In genomic region chr9:128341435-128341849, GRCh38 we compare ENCODE assay signal across 8 cellular contexts. TPM values are rescaled to one million over a fixed set of nuclear protein-coding genes. Genes with fewer than 3 reads are reported as not detected.
DNase-seq lines count a peak whose midpoint lies in the region; ATAC-seq and TF ChIP-seq lines count a peak whose summit lies in the region.

No MANE protein-coding gene starts in this region.

- H4K20me1 ChIP-seq in DOHH2 (ENCODE audit: control insufficient read depth, insufficient read depth, low read depth, low read length), result no peaks in the 10 kb centered on the region
- H4K20me1 ChIP-seq in neural cell (ENCODE audit: insufficient read depth), result no peaks in the 10 kb centered on the region

- TF ChIP-seq RAD21 in neural cell (conservative IDR thresholded peaks at IDR 0.05), result peak; percentile 45

- peak; percentile 77 for TF ChIP-seq CTCF in DOHH2 (IDR thresholded peaks at IDR 0.05; ENCODE audit: low read depth, low read length, poor library complexity, severe bottlenecking)
- TF ChIP-seq CTCF in Panc1 (IDR thresholded peaks at IDR 0.05), result peak; percentile 83
- TF ChIP-seq CTCF in fibroblast of mammary gland (conservative IDR thresholded peaks at IDR 0.05; ENCODE audit: control insufficient read depth, insufficient read depth, low read depth, low read length), result peak; percentile 73
- TF ChIP-seq CTCF in neural cell (IDR thresholded peaks at IDR 0.05; ENCODE audit: poor library complexity, severe bottlenecking), result peak; percentile 70

- H3F3A ChIP-seq in DOHH2 (ENCODE audit: control insufficient read depth, insufficient read depth) (peaks cover 5% of the 10 kb centered on the region; the same call in 1 of the 2 replicates), neural cell (ENCODE audit: insufficient read depth, low read length, poor library complexity, severe bottlenecking) (no peaks in the 10 kb centered on the region)

- peaks cover 2 to 3% of the 10 kb centered on the region in 2 donors for H3K36me3 Mint-ChIP-seq in activated T-cell treated with anti-CD3 and anti-CD28 coated beads, Interleukin-2, amount 50 U/mL, for 72 hours (ENCODE audit: insufficient read depth in 2 of 2)

- H3K27ac ChIP-seq in DOHH2 (ENCODE audit: low read depth, low read length), result 0 out of 2 replicates have a peak overlapping the region, but pooled peaks have one; percentile 3
- no peak overlapping the region for H3K27ac ChIP-seq in HUES6 (ENCODE audit: low read depth, low read length)
- peak overlapping the region; percentile 70 for H3K27ac ChIP-seq in Panc1 (ENCODE audit: low read length)
- no peak overlapping the region for H3K27ac ChIP-seq in neural cell (ENCODE audit: low read length)
- H3K27ac ChIP-seq in stomach smooth muscle (ENCODE audit: low read length), result no peak overlapping the region

- peak overlapping the region; percentile 56 for H3K27ac Mint-ChIP-seq in activated T-cell treated with anti-CD3 and anti-CD28 coated beads, Interleukin-2, amount 50 U/mL, for 72 hours

- CTCF ChIA-PET in Panc1 (lab: Charles Lee), result interaction anchor here (0.6 to 1.5 kb wide), 6 partner anchors 21 to 101 kb away, joined by 3 to 10 read pairs (median 6); partner anchors contain the start of gene CERCAM

- H3K4me2 ChIP-seq in DOHH2 (ENCODE audit: low read length), result peak overlapping the region; percentile 92
- H3K4me2 ChIP-seq in neural cell (ENCODE audit: low read length), result peak overlapping the region; percentile 84

- H3K36me3 ChIP-seq in DOHH2 (ENCODE audit: control insufficient read depth, low read length) (peaks cover 33% of the 10 kb centered on the region), HUES6 (ENCODE audit: control insufficient read depth, insufficient read depth, low read length) (peaks cover 33% of the 10 kb centered on the region), Panc1 (ENCODE audit: control insufficient read depth, insufficient read depth, low read length) (no peaks in the 10 kb centered on the region), neural cell (ENCODE audit: insufficient read depth, low read length) (no peaks in the 10 kb centered on the region), stomach smooth muscle (ENCODE audit: control insufficient read depth in 2 of 2, insufficient read depth in 2 of 2, low read length in 2 of 2) (peaks cover 10 to 25% of the 10 kb centered on the region in 2 donors)

- no peaks in the 10 kb centered on the region for H3K27me3 Mint-ChIP-seq in activated T-cell treated with anti-CD3 and anti-CD28 coated beads, Interleukin-2, amount 50 U/mL, for 72 hours (ENCODE audit: low read depth)

- POLR2A ChIA-PET in Panc1 (lab: Charles Lee), result no interaction called here

- peak overlapping the region; percentile 87 for H3K4me3 ChIP-seq in DOHH2 (ENCODE audit: low read length)
- peak overlapping the region; percentile 96 for H3K4me3 ChIP-seq in HUES6 (ENCODE audit: low read depth, low read length)
- H3K4me3 ChIP-seq in Panc1 (ENCODE audit: low read depth in 2 of 2, low read length in 2 of 2), result peak overlapping the region; percentile 69 to 80
- H3K4me3 ChIP-seq in fibroblast of mammary gland (ENCODE audit: control insufficient read depth, low read depth, low read length), result peak overlapping the region; percentile 72
- peak overlapping the region; percentile 94 for H3K4me3 ChIP-seq in neural cell (ENCODE audit: low read length)
- H3K4me3 ChIP-seq in stomach smooth muscle (ENCODE audit: low read length in 2 of 2), result peak overlapping the region; percentile 48 to 83

- H3K4me3 Mint-ChIP-seq in activated T-cell treated with anti-CD3 and anti-CD28 coated beads, Interleukin-2, amount 50 U/mL, for 72 hours, result peak overlapping the region; percentile 82 to 85

- H3K9me3 ChIP-seq in DOHH2 (ENCODE audit: control insufficient read depth, insufficient read depth, low read length), result no peaks in the 10 kb centered on the region
- no peaks in the 10 kb centered on the region for H3K9me3 ChIP-seq in HUES6 (ENCODE audit: control insufficient read depth, insufficient read depth, low read depth, low read length)
- H3K9me3 ChIP-seq in Panc1 (ENCODE audit: control insufficient read depth, insufficient read depth, low read depth, low read length), result no peaks in the 10 kb centered on the region
- H3K9me3 ChIP-seq in neural cell (ENCODE audit: low read length), result no peaks in the 10 kb centered on the region
- H3K9me3 ChIP-seq in stomach smooth muscle (ENCODE audit: control insufficient read depth in 2 of 2, low read length in 2 of 2), result no peaks in the 10 kb centered on the region

- H3K79me2 ChIP-seq in DOHH2 (ENCODE audit: control insufficient read depth, low read length), result peaks cover 8% of the 10 kb centered on the region
- no peaks in the 10 kb centered on the region for H3K79me2 ChIP-seq in neural cell (replicated peaks; ENCODE audit: insufficient read depth, low read length)

- H3K9me2 ChIP-seq in DOHH2 (replicated peaks; ENCODE audit: control insufficient read depth, low read length) (no peaks in the 10 kb centered on the region), neural cell (ENCODE audit: insufficient read depth, low read length) (no peaks in the 10 kb centered on the region)

- DNase-seq in Panc1 (ENCODE audit: low read depth, low spot score) (no peak), fibroblast of mammary gland (ENCODE audit: low read depth) (peak; percentile 73)
- DNase-seq in activated T-cell treated with anti-CD3 and anti-CD28 coated beads, Interleukin-2, amount 50 U/mL, for 72 hours, result peak; percentile 75 to 79

- H3K4me1 ChIP-seq in DOHH2 (ENCODE audit: control insufficient read depth, low read length), result peaks cover 13% of the 10 kb centered on the region
- no peaks in the 10 kb centered on the region for H3K4me1 ChIP-seq in HUES6 (ENCODE audit: control insufficient read depth, insufficient read depth, low read length)
- no peaks in the 10 kb centered on the region for H3K4me1 ChIP-seq in Panc1 (ENCODE audit: control insufficient read depth, insufficient read depth, low read length)
- H3K4me1 ChIP-seq in stomach smooth muscle (ENCODE audit: control insufficient read depth, insufficient read depth, low read length), result peaks cover 17% of the 10 kb centered on the region

- peaks cover 14% of the 10 kb centered on the region for H3K4me1 Mint-ChIP-seq in activated T-cell treated with anti-CD3 and anti-CD28 coated beads, Interleukin-2, amount 50 U/mL, for 72 hours (ENCODE audit: low read depth)

- H3K27me3 ChIP-seq in DOHH2 (ENCODE audit: control insufficient read depth, low read length), result no peaks in the 10 kb centered on the region
- no peaks in the 10 kb centered on the region for H3K27me3 ChIP-seq in HUES6 (ENCODE audit: control insufficient read depth, insufficient read depth, low read length)
- no peaks in the 10 kb centered on the region for H3K27me3 ChIP-seq in Panc1 (ENCODE audit: control insufficient read depth, insufficient read depth, low read length)
- H3K27me3 ChIP-seq in neural cell (ENCODE audit: insufficient read depth, low read depth, low read length), result no peaks in the 10 kb centered on the region
- no peaks in the 10 kb centered on the region for H3K27me3 ChIP-seq in stomach smooth muscle (ENCODE audit: control insufficient read depth in 1 of 2, insufficient read depth in 2 of 2, low read length in 2 of 2)

- intact Hi-C loops in Panc1 (cut with micrococcal nuclease; ENCODE audit: unreplicated experiment), result loop anchor here (10.0 kb wide), 1 partner anchor 47 kb away; no protein-coding TSS in a partner anchor

- H3K9me3 Mint-ChIP-seq in activated T-cell treated with anti-CD3 and anti-CD28 coated beads, Interleukin-2, amount 50 U/mL, for 72 hours, result no peaks in the 10 kb centered on the region

- in situ Hi-C loops in Panc1 (cut with HindIII; ENCODE audit: low pct_unique_long_range_greater_than_20kb, low sequenced_read_pairs), result no loop called here

- H2AFZ ChIP-seq in neural cell (ENCODE audit: low read depth, low read length), result no peak overlapping the region

- no peak for TF ChIP-seq EP300 in neural cell (conservative IDR thresholded peaks at IDR 0.05; ENCODE audit: poor library complexity, severe bottlenecking)

- H3K9ac ChIP-seq in HUES6 (ENCODE audit: low read length) (no peak overlapping the region), neural cell (ENCODE audit: low read length) (peak overlapping the region; percentile 67), stomach smooth muscle (ENCODE audit: low read length in 2 of 2) (peak overlapping the region in 1 of 2 donors; percentile 69)

- no TSS peak for BruUV-seq in Panc1 (replicated peaks; lab: Mats Ljungman, UMichigan)

- ATAC-seq in Panc1 (peak; percentile 67), GM19324 (IDR thresholded peaks at IDR 0.05; ENCODE audit: low FRiP score, unreplicated experiment) (no peak)
- ATAC-seq in activated T-cell treated with anti-CD3 and anti-CD28 coated beads, Interleukin-2, amount 50 U/mL, for 72 hours (replicated peaks in 1 of 2), result peak; percentile 54 to 60

TF ChIP-seq in neural cell, 6 proteins besides CTCF, POLR2A, EP300 and RAD21:
- no peak for TF ChIP-seq EZH2 (IDR thresholded peaks at IDR 0.05; ENCODE audit: borderline replicate concordance, insufficient read depth, low read length, poor library complexity, severe bottlenecking)
- peak; percentile 34 for TF ChIP-seq SMC3 (conservative IDR thresholded peaks at IDR 0.05; ENCODE audit: poor library complexity)

RNA-seq across cellular contexts. Expression of gene SLC27A4, which starts 1.1 kb away (rescaled TPM):
- 20.3 TPM for total RNA-seq in Panc1 (2021; ENCODE audit: unreplicated experiment)
- polyA plus RNA-seq in Panc1 (2012; ENCODE audit: insufficient read length), result 22.5 TPM
- 10 to 100 TPM; 10.2 to 10.8 TPM for total RNA-seq in activated T-cell treated with anti-CD3 and anti-CD28 coated beads, Interleukin-2, amount 50 U/mL, for 72 hours
- 31.6 and 34.2 TPM in 2 replicates for polyA plus RNA-seq in neural cell
- 35.8 and 43.8 TPM in 2 replicates for polyA minus RNA-seq in neural cell

RNA-seq across cellular contexts. Expression of gene COQ4, which starts 18.8 kb away (rescaled TPM):
- 19.1 TPM for total RNA-seq in Panc1 (2021; ENCODE audit: unreplicated experiment)
- 17.6 TPM for polyA plus RNA-seq in Panc1 (2012; ENCODE audit: insufficient read length)
- 10 to 100 TPM; 29.4 to 35.8 TPM for total RNA-seq in activated T-cell treated with anti-CD3 and anti-CD28 coated beads, Interleukin-2, amount 50 U/mL, for 72 hours
- polyA plus RNA-seq in neural cell, result 94.5 and 108 TPM in 2 replicates
- 42.8 and 49.9 TPM in 2 replicates for polyA minus RNA-seq in neural cell

RNA-seq across cellular contexts. Expression of gene TRUB2, which starts 19.2 kb away (rescaled TPM):
- total RNA-seq in Panc1 (2021; ENCODE audit: unreplicated experiment), result 22.5 TPM
- polyA plus RNA-seq in Panc1 (2012; ENCODE audit: insufficient read length), result 26.9 TPM
- 10 to 100 TPM; 17.6 to 24.4 TPM for total RNA-seq in activated T-cell treated with anti-CD3 and anti-CD28 coated beads, Interleukin-2, amount 50 U/mL, for 72 hours
- 22.3 and 31.0 TPM in 2 replicates for polyA plus RNA-seq in neural cell
- polyA minus RNA-seq in neural cell, result 12.4 and 14.6 TPM in 2 replicates

RNA-seq across cellular contexts. Expression of gene URM1, which starts 29.7 kb away (rescaled TPM):
- total RNA-seq in Panc1 (2021; ENCODE audit: unreplicated experiment), result 45.4 TPM
- polyA plus RNA-seq in Panc1 (2012; ENCODE audit: insufficient read length), result 37.8 TPM
- 10 to 100 TPM; 62.8 to 69.3 TPM for total RNA-seq in activated T-cell treated with anti-CD3 and anti-CD28 coated beads, Interleukin-2, amount 50 U/mL, for 72 hours
- polyA plus RNA-seq in neural cell, result 66.0 and 80.8 TPM in 2 replicates
- polyA minus RNA-seq in neural cell, result 27.3 and 27.4 TPM in 2 replicates

Comparison
In these comparisons a context has a peak if more than half of its experiments do, and no peak if none do; other contexts are left out.
1. H3K27ac ChIP-seq: peak in DOHH2 (single experiment) and Panc1 (single experiment); none in HUES6 (single experiment), neural cell (single experiment) and stomach smooth muscle (single experiment).
2. Peak in every context shown above with its lines, with median percentiles within 50 percentile points of each other: H3K4me3 ChIP-seq and CTCF ChIP-seq.